8 cellular contexts compared by ENCODE assay signal in the genomic region with DNA sequence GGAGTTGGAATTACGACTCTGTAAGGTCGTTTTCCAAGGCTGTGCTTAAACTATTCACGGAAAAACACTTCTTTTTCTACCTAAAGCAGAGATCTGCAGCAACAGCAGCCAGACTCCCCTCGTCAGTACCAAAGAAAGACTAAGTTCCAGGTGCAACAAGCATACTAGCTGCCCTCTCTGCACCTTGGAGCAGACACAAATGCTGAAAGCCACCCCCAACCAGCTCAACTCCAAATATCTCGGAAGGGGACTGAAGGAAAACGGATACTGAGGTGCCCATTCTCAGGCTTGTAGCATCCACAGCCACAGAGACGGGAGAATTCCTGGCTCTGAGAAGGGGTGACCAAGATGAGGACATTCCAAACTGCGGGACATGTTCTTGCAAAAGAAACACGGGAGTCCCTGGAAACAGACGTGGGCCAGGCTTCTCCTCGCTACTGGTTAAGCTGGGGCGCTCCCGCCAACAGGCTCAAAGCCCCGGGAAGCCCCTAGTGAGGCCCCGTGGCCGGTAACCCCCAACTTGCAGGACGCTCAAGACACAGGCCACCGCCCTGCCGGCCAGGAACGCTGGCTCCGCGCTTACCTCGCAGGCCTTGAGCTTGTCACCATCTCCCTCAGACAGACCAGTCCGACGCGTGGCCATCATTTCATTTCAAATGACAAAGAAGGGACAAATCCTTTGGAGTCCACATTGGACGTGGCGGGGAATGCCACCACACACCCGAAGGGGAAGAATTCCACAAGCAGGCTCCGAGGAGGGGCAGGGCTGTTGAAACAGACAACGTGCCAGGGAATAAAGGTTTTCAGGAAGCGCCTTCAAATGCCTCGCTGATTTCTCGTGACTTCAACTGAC.
DNase-seq lines count a peak whose midpoint lies in the region; ATAC-seq and TF ChIP-seq lines count a peak whose summit lies in the region.

No MANE protein-coding gene starts in this region.

- no peak for ATAC-seq in stimulated activated naive CD8-positive, alpha-beta T cell treated with anti-CD3 and anti-CD28 coated beads, Interleukin-15, Interleukin-2, amounts not matched to agents 100 U/mL and 50 U/mL, for 24 hours
- no peak for ATAC-seq in HG02759 (IDR thresholded peaks at IDR 0.05; ENCODE audit: unreplicated experiment)

- H3K4me3 ChIP-seq in astrocyte of the cerebellum (ENCODE audit: low read depth, low read length) (peak overlapping the region; percentile 78), skin epidermis (peak overlapping the region; percentile 71 to 85 (median 75))

- DNase-seq in stimulated activated naive CD8-positive, alpha-beta T cell treated with anti-CD3 and anti-CD28 coated beads, Interleukin-15, Interleukin-2, amounts not matched to agents 100 U/mL and 50 U/mL, for 24 hours, result no peak
- DNase-seq in astrocyte of the cerebellum (ENCODE audit: low read depth), result no peak
- DNase-seq in iris pigment epithelial cell (ENCODE audit: low read depth), result peak; percentile 34
- DNase-seq in NCI-H345 (lab: John Stamatoyannopoulos, UW), result no peak
- no peak for DNase-seq in stimulated activated naive CD4-positive, alpha-beta T cell (lab: John Stamatoyannopoulos, UW)

- H3K9me3 Mint-ChIP-seq in stimulated activated naive CD8-positive, alpha-beta T cell treated with anti-CD3 and anti-CD28 coated beads, Interleukin-15, Interleukin-2, amounts not matched to agents 100 ng/mL and 50 ng/mL, for 24 hours, result no peaks in the 10 kb centered on the region

- in situ Hi-C loops in astrocyte of the cerebellum (cut with HindIII; ENCODE audit: low sequenced_read_pairs), result no loop called here

- H3K36me3 Mint-ChIP-seq in stimulated activated naive CD8-positive, alpha-beta T cell treated with anti-CD3 and anti-CD28 coated beads, Interleukin-15, Interleukin-2, amounts not matched to agents 100 ng/mL and 50 ng/mL, for 24 hours (ENCODE audit: low read depth), result peaks cover 9% of the 10 kb centered on the region

- peak overlapping the region; percentile 80 for H3K4me3 Mint-ChIP-seq in stimulated activated naive CD8-positive, alpha-beta T cell treated with anti-CD3 and anti-CD28 coated beads, Interleukin-15, Interleukin-2, amounts not matched to agents 100 ng/mL and 50 ng/mL, for 24 hours

- TF ChIP-seq CTCF in astrocyte of the cerebellum (IDR thresholded peaks at IDR 0.05; ENCODE audit: low read depth, low read length, missing control alignments), result no peak

- H3K27ac Mint-ChIP-seq in stimulated activated naive CD8-positive, alpha-beta T cell treated with anti-CD3 and anti-CD28 coated beads, Interleukin-15, Interleukin-2, amounts not matched to agents 100 ng/mL and 50 ng/mL, for 24 hours, result no peak overlapping the region

- peaks cover 25% of the 10 kb centered on the region for H3K4me1 Mint-ChIP-seq in stimulated activated naive CD8-positive, alpha-beta T cell treated with anti-CD3 and anti-CD28 coated beads, Interleukin-15, Interleukin-2, amounts not matched to agents 100 ng/mL and 50 ng/mL, for 24 hours (ENCODE audit: low read depth)

- no peaks in the 10 kb centered on the region for H3K27me3 Mint-ChIP-seq in stimulated activated naive CD8-positive, alpha-beta T cell treated with anti-CD3 and anti-CD28 coated beads, Interleukin-15, Interleukin-2, amounts not matched to agents 100 ng/mL and 50 ng/mL, for 24 hours

- H3K27ac ChIP-seq in skin epidermis, result peak overlapping the region in 18 of 21 experiments; percentile 28 to 97 (median 91)
